Comparison of ENCODE assay signal across 8 cellular contexts in genomic region chr1:222589462-222590302, GRCh38. TPM values are rescaled to one million over a fixed set of nuclear protein-coding genes. Genes with fewer than 3 reads are reported as not detected.
DNase-seq lines count a peak whose midpoint lies in the region; ATAC-seq and TF ChIP-seq lines count a peak whose summit lies in the region.

TSS of gene TAF1A (minus strand) at chr1:222589933.

- intact Hi-C loops in right cardiac atrium (cut with DNase I), result no loop called here
- intact Hi-C loops in uterus (cut with DNase I; ENCODE audit: low total_unique reads), result no loop called here

- TF ChIP-seq CTCF in uterus (IDR thresholded peaks at IDR 0.05), result no peak

- no peaks in the 10 kb centered on the region for H3K27me3 ChIP-seq in right cardiac atrium (ENCODE audit: control insufficient read depth, insufficient read depth)
- no peaks in the 10 kb centered on the region for H3K27me3 ChIP-seq in uterus

- H3K4me1 ChIP-seq in right cardiac atrium (ENCODE audit: control insufficient read depth, insufficient read depth, low read length) (peaks cover 3% of the 10 kb centered on the region), uterus (peaks cover 0 to 3% of the 10 kb centered on the region in 2 donors)

- peak within 1 kb of the TSS; percentile 30 for H3K27ac ChIP-seq in angular gyrus (ENCODE audit: low read depth, low read length)
- H3K27ac ChIP-seq in right cardiac atrium (ENCODE audit: low read length), result peak within 1 kb of the TSS; percentile 80
- peak within 1 kb of the TSS; percentile 73 to 75 for H3K27ac ChIP-seq in uterus

- TF ChIP-seq POLR2A in uterus (IDR thresholded peaks at IDR 0.05), result peak in 1 of 2 donors; percentile 5

- H3K4me3 ChIP-seq in right cardiac atrium (ENCODE audit: low read length) (peak within 1 kb of the TSS; percentile 91), uterus (peak within 1 kb of the TSS; percentile 51 to 76)

- no peaks in the 10 kb centered on the region for H3K9me3 ChIP-seq in right cardiac atrium (ENCODE audit: control insufficient read depth, low read length)
- no peaks in the 10 kb centered on the region for H3K9me3 ChIP-seq in uterus

- ATAC-seq in GM18498 (IDR thresholded peaks at IDR 0.05; ENCODE audit: unreplicated experiment), result peak; percentile 99
- ATAC-seq in HG02870 (IDR thresholded peaks at IDR 0.05; ENCODE audit: unreplicated experiment), result peak; percentile 100
- peak; percentile 97 to 99 for ATAC-seq in right cardiac atrium

- peak; percentile 80 for DNase-seq in NCI-H1694 treated with DMSO at 0.1 percent for 48 hours (lab: John Stamatoyannopoulos, UW)
- peak; percentile 69 to 93 (median 76) for DNase-seq in T-helper 2 cell
- peak; percentile 89 to 94 (median 93) for DNase-seq in right cardiac atrium
- DNase-seq in pulmonary artery endothelial cell (ENCODE audit: low read depth, low spot score), result peak; percentile 17
- DNase-seq in uterus, result peak; percentile 86 to 88

- under 1% methylated on average over 41 of the region's 41 CpGs for WGBS in right cardiac atrium

- H3K36me3 ChIP-seq in uterus, result no peaks in the 10 kb centered on the region

RNA-seq across cellular contexts. Expression of gene TAF1A, which starts in this region (rescaled TPM):
- total RNA-seq in right cardiac atrium (1 to 10 TPM; 3.1 to 5.2 (median 4.0) TPM), pulmonary artery endothelial cell (4.2 and 8.6 TPM in 2 replicates), uterus (10 to 100 TPM in 1 of 4 donors, 1 to 10 TPM in 3; 2.0 to 30.1 (median 5.6) TPM)
- polyA plus RNA-seq in right cardiac atrium, result 1.0 TPM

Comparison
In these comparisons a context has a peak if more than half of its experiments do, and no peak if none do; other contexts are left out.
1. Peak in every context shown above with its lines: DNase-seq, ATAC-seq, H3K4me3 ChIP-seq and H3K27ac ChIP-seq.
2. DNase-seq: peak in every context shown above with its lines; median percentile 93 in right cardiac atrium; 87 in uterus; 80 in NCI-H1694 treated with DMSO at 0.1 percent for 48 hours; 76 in T-helper 2 cell; 17 in pulmonary artery endothelial cell.
3. H3K27ac ChIP-seq: peak in every context shown above with its lines; median percentile 80 in right cardiac atrium; 74 in uterus; 30 in angular gyrus.